In genomic region chr15:80418892-80419537, GRCh38 we compare ENCODE assay signal across 8 cellular contexts. TPM values are rescaled to one million over a fixed set of nuclear protein-coding genes. Genes with fewer than 3 reads are reported as not detected.
DNase-seq lines count a peak whose midpoint lies in the region; ATAC-seq, FAIRE-seq and TF ChIP-seq lines count a peak whose summit lies in the region.

No MANE protein-coding gene starts in this region.

- no peak for TF ChIP-seq RAD21 in HepG2 (CRISPR knock-in tag; IDR thresholded peaks at IDR 0.05)

- in situ Hi-C loops in HepG2 (cut with HindIII; ENCODE audit: extremely low pct_ligation_motif_present, low pct_unique_long_range_greater_than_20kb): no loop called here

- no peak for TF ChIP-seq POLR2A in HepG2 (IDR thresholded peaks at IDR 0.05; ENCODE audit: insufficient read depth in 1 of 2, low read depth in 2 of 2, low read length in 2 of 2)

- no peaks in the 10 kb centered on the region for H3K9me3 ChIP-seq in HepG2 (ENCODE audit: low read length)

- H3K4me1 Mint-ChIP-seq in activated CD4-positive, alpha-beta T cell treated with anti-CD3 and anti-CD28 coated beads, Interleukin-2, amount 10 ng/mL, durations not matched to agents 7 days and 5 days: no peaks in the 10 kb centered on the region
- peaks cover 11% of the 10 kb centered on the region for H3K4me1 Mint-ChIP-seq in MCF 10A (ENCODE audit: insufficient read depth, unreplicated experiment)

- intact Hi-C loops in MCF 10A (cut with micrococcal nuclease): loop anchor here (1.0 kb wide), 2 partner anchors 93 to 357 kb away; no protein-coding TSS in a partner anchor
- intact Hi-C loops in HepG2 (cut with micrococcal nuclease; ENCODE audit: unreplicated experiment): loop anchor here (5.0 kb wide), 1 partner anchor 358 kb away; the partner anchor contains the start of gene CEMIP

- H4K20me1 ChIP-seq in HepG2 (ENCODE audit: insufficient read depth, low read length): no peaks in the 10 kb centered on the region; the same call in 1 of the 2 replicates

- POLR2A ChIA-PET in activated CD4-positive, alpha-beta T cell treated with anti-CD3 and anti-CD28 coated beads, Interleukin-2, amount 10 ng/mL, durations not matched to agents 7 days and 5 days (lab: Charles Lee): no interaction called here
- POLR2A ChIA-PET in MCF 10A (lab: Yijun Ruan, JAX): no interaction called here
- POLR2A ChIA-PET in HepG2 (lab: Yijun Ruan, JAX): no interaction called here

- no peak overlapping the region for H3K4me3 ChIP-seq in HepG2 (replicated peaks in 1 of 3; ENCODE audit: insufficient read depth in 1 of 3, low read depth in 2 of 3, low read length in 3 of 3)

- H3K9me3 Mint-ChIP-seq in activated CD4-positive, alpha-beta T cell treated with anti-CD3 and anti-CD28 coated beads, Interleukin-2, amount 10 ng/mL, durations not matched to agents 7 days and 5 days: no peaks in the 10 kb centered on the region
- no peaks in the 10 kb centered on the region for H3K9me3 Mint-ChIP-seq in MCF 10A (ENCODE audit: unreplicated experiment)

- no peaks in the 10 kb centered on the region for H3K36me3 Mint-ChIP-seq in activated CD4-positive, alpha-beta T cell treated with anti-CD3 and anti-CD28 coated beads, Interleukin-2, amount 10 ng/mL, durations not matched to agents 7 days and 5 days (ENCODE audit: low read depth)
- H3K36me3 Mint-ChIP-seq in MCF 10A (ENCODE audit: insufficient read depth, unreplicated experiment): no peaks in the 10 kb centered on the region

- WGBS in HepG2 (ENCODE audit: low lambda C conversion rate): 8% methylated on average over 8 of the region's 10 CpGs

- CTCF ChIA-PET in activated CD4-positive, alpha-beta T cell treated with anti-CD3 and anti-CD28 coated beads, Interleukin-2, amount 10 ng/mL, durations not matched to agents 7 days and 5 days (lab: Charles Lee): interaction anchor here (0.5 kb wide), 1 partner anchor 360 kb away, joined by 3 read pairs; the partner anchor contains the start of gene CEMIP
- CTCF ChIA-PET in MCF 10A (lab: Yijun Ruan, JAX): interaction anchor here (0.5 to 1.8 kb wide), 13 partner anchors 9 to 361 kb away, joined by 3 to 6 read pairs (median 4); no protein-coding TSS in a partner anchor
- CTCF ChIA-PET in HepG2 (lab: Yijun Ruan, JAX; ENCODE audit: low intra/inter-chr PET ratio, low total read pairs): interaction anchor here (1.0 kb wide), 1 partner anchor 37 kb away, joined by 3 read pairs; no protein-coding TSS in a partner anchor

- H3K4me1 ChIP-seq in HepG2 (ENCODE audit: insufficient read depth, low read length): no peaks in the 10 kb centered on the region

- ATAC-seq in HepG2 (peak; percentile 70), GM19467 (IDR thresholded peaks at IDR 0.05; ENCODE audit: unreplicated experiment) (no peak)

- no peak overlapping the region for H3K27ac Mint-ChIP-seq in activated CD4-positive, alpha-beta T cell treated with anti-CD3 and anti-CD28 coated beads, Interleukin-2, amount 10 ng/mL, durations not matched to agents 7 days and 5 days
- no peak overlapping the region for H3K27ac Mint-ChIP-seq in MCF 10A (ENCODE audit: low read depth, unreplicated experiment)

- FAIRE-seq in HepG2 (lab: Jason Lieb, UNC): peak; percentile 90

- TF ChIP-seq EP300 in HepG2 (IDR thresholded peaks at IDR 0.05; ENCODE audit: low read depth in 2 of 2, low read length in 2 of 2) (no peak), HepG2 (CRISPR knock-in tag; IDR thresholded peaks at IDR 0.05; ENCODE audit: borderline replicate concordance) (no peak)

- no peaks in the 10 kb centered on the region for H3K36me3 ChIP-seq in HepG2 (replicated peaks in 1 of 2; ENCODE audit: control insufficient read depth in 1 of 2, insufficient read depth in 2 of 2, low read length in 2 of 2)

- no peak overlapping the region for H3K4me3 Mint-ChIP-seq in activated CD4-positive, alpha-beta T cell treated with anti-CD3 and anti-CD28 coated beads, Interleukin-2, amount 10 ng/mL, durations not matched to agents 7 days and 5 days
- no peak overlapping the region for H3K4me3 Mint-ChIP-seq in MCF 10A (ENCODE audit: unreplicated experiment)

- peaks cover 23% of the 10 kb centered on the region for H3K27me3 Mint-ChIP-seq in activated CD4-positive, alpha-beta T cell treated with anti-CD3 and anti-CD28 coated beads, Interleukin-2, amount 10 ng/mL, durations not matched to agents 7 days and 5 days
- H3K27me3 Mint-ChIP-seq in MCF 10A (ENCODE audit: insufficient read depth, unreplicated experiment): no peaks in the 10 kb centered on the region

- no peak overlapping the region for H3K4me2 ChIP-seq in HepG2 (ENCODE audit: low read depth, low read length)

- BruUV-seq in MCF 10A (replicated peaks; lab: Mats Ljungman, UMichigan) (no TSS peak), HepG2 (replicated peaks; lab: Mats Ljungman, UMichigan) (no TSS peak)

- TF ChIP-seq CTCF in MCF 10A (IDR thresholded peaks at IDR 0.05; ENCODE audit: unreplicated experiment) (peak; percentile 54), HepG2 (CRISPR knock-in tag; IDR thresholded peaks at IDR 0.05) (peak; percentile 71)

- H3K79me2 ChIP-seq in HepG2 (ENCODE audit: insufficient read depth, low read length): no peaks in the 10 kb centered on the region

- H3K27ac ChIP-seq in HepG2 (ENCODE audit: extremely low read length, insufficient read depth, low read length): no peak overlapping the region

- no peak overlapping the region for H2AFZ ChIP-seq in HepG2 (ENCODE audit: low read length)

- H3K9ac ChIP-seq in HepG2 (ENCODE audit: insufficient read depth, low read depth, low read length): no peak overlapping the region

- H3K27me3 ChIP-seq in HepG2 (ENCODE audit: control insufficient read depth in 1 of 2, insufficient read depth in 2 of 2, low read length in 2 of 2): no peaks in the 10 kb centered on the region; a peak in 1 of 5 replicates

- DNase-seq in activated CD4-positive, alpha-beta T cell treated with anti-CD3 and anti-CD28 coated beads, Interleukin-2, amount 10 ng/mL, durations not matched to agents 7 days and 5 days: peak; percentile 35
- DNase-seq in activated CD4-positive, alpha-beta T cell treated with anti-CD3 and anti-CD28 coated beads for 4 hours: no peak
- DNase-seq in NCI-H1694 treated with DMSO at 0.1 percent for 48 hours (lab: John Stamatoyannopoulos, UW): peak; percentile 3
- peak; percentile 64 for DNase-seq in MCF 10A (ENCODE audit: unreplicated experiment)
- DNase-seq in HepG2 (ENCODE audit: low spot score): peak; percentile 47
- DNase-seq in DMS79 (lab: John Stamatoyannopoulos, UW): no peak
- DNase-seq in activated naive CD4-positive, alpha-beta T cell (lab: John Stamatoyannopoulos, UW): no peak

TF ChIP-seq in HepG2, 621 proteins besides CTCF, POLR2A, EP300 and RAD21:
- TF ChIP-seq ZNF232 (CRISPR knock-in tag; IDR thresholded peaks at IDR 0.05; ENCODE audit: borderline replicate concordance): no peak
- TF ChIP-seq STAG1 (CRISPR knock-in tag; IDR thresholded peaks at IDR 0.05): peak; percentile 41
- no peak for TF ChIP-seq ZNF781 (CRISPR knock-in tag; IDR thresholded peaks at IDR 0.05; ENCODE audit: borderline replicate concordance, not compliant biosample characterization)
- TF ChIP-seq HMG20A (CRISPR knock-in tag; IDR thresholded peaks at IDR 0.05; ENCODE audit: borderline replicate concordance): no peak
- TF ChIP-seq ATF1 (CRISPR knock-in tag; IDR thresholded peaks at IDR 0.05): no peak
- peak; percentile 12 for TF ChIP-seq XRCC5 (optimal IDR thresholded peaks at IDR 0.05; ENCODE audit: low read length)
- TF ChIP-seq ZNF333 (CRISPR knock-in tag; IDR thresholded peaks at IDR 0.05; ENCODE audit: borderline replicate concordance): no peak
- no peak for TF ChIP-seq TRIM24 (CRISPR knock-in tag; IDR thresholded peaks at IDR 0.05)
- peak; percentile 54; the same call in 1 of the 2 replicates for TF ChIP-seq SMC3 (IDR thresholded peaks at IDR 0.05; ENCODE audit: low read length)
- no peak for TF ChIP-seq ONECUT2 (CRISPR knock-in tag; IDR thresholded peaks at IDR 0.05)
- TF ChIP-seq ZNF777 (CRISPR knock-in tag; IDR thresholded peaks at IDR 0.05): 0 out of 2 replicates have a peak, but pooled peaks have one; percentile 25
- no peak for TF ChIP-seq SRSF9 (IDR thresholded peaks at IDR 0.05; ENCODE audit: borderline replicate concordance, insufficient read depth, low read depth, low read length, poor library complexity, severe bottlenecking)
- TF ChIP-seq ZNF382 (CRISPR knock-in tag; IDR thresholded peaks at IDR 0.05; ENCODE audit: borderline replicate concordance): no peak
- no peak for TF ChIP-seq ZNF605 (CRISPR knock-in tag; IDR thresholded peaks at IDR 0.05)
- no peak for TF ChIP-seq MEIS2 (CRISPR knock-in tag; IDR thresholded peaks at IDR 0.05)
- TF ChIP-seq ZBTB7A (CRISPR knock-in tag; IDR thresholded peaks at IDR 0.05): no peak
- TF ChIP-seq CCAR2 (optimal IDR thresholded peaks at IDR 0.05; ENCODE audit: low read depth, low read length): peak; percentile 59

RNA-seq across cellular contexts. Expression of gene ARNT2, which starts 14.8 kb away (rescaled TPM):
- not detected for total RNA-seq in activated CD4-positive, alpha-beta T cell treated with anti-CD3 and anti-CD28 coated beads, Interleukin-2, amount 10 ng/mL, durations not matched to agents 7 days and 5 days
- total RNA-seq in MCF 10A (2022) (1.6 and 2.6 TPM in 2 replicates), HepG2 (2016; rRNA removed; fragmentation: Illumina TruSeq; extraction: Trizol) (0.69 and 1.1 TPM in 2 replicates)
- total RNA-seq in HepG2 (2016; cell fraction: cytosol; rRNA removed; fragmentation: Illumina TruSeq; extraction: Trizol; ENCODE audit: low read depth): 0.91 and 1.6 TPM in 2 replicates
- 1.0 and 1.2 TPM in 2 replicates for total RNA-seq in HepG2 (2016; cell fraction: insoluble cytoplasmic fraction; rRNA removed; fragmentation: Illumina TruSeq; extraction: Trizol)
- total RNA-seq in HepG2 (2016; cell fraction: membrane; rRNA removed; fragmentation: Illumina TruSeq; extraction: Trizol): 0.93 and 1.0 TPM in 2 replicates
- total RNA-seq in HepG2 (2016; cell fraction: nucleus; rRNA removed; fragmentation: Illumina TruSeq; extraction: Trizol): 0.56 and 1.1 TPM in 2 replicates
- 1.3 and 1.7 TPM in 2 replicates for polyA plus RNA-seq in HepG2 (2011; rRNA removed)
- 0.94 and 1.1 TPM in 2 replicates for polyA plus RNA-seq in HepG2 (2011; cell fraction: cytosol; rRNA removed)
- polyA plus RNA-seq in HepG2 (2011; cell fraction: nucleus; rRNA removed): 1.3 and 1.4 TPM in 2 replicates
- polyA plus RNA-seq in HepG2 (2012): 1.2 TPM in 2 replicates
- polyA plus RNA-seq in HepG2 (2016; cell fraction: cytosol; fragmentation: Illumina TruSeq; extraction: Trizol; ENCODE audit: low read depth): 0.83 and 1.2 TPM in 2 replicates
- polyA plus RNA-seq in HepG2 (2016; cell fraction: insoluble cytoplasmic fraction; fragmentation: Illumina TruSeq; extraction: Trizol; ENCODE audit: low read depth): 0.79 and 1.2 TPM in 2 replicates
- 0.91 and 0.98 TPM in 2 replicates for polyA plus RNA-seq in HepG2 (2016; cell fraction: membrane; fragmentation: Illumina TruSeq; extraction: Trizol; ENCODE audit: low read depth)
- 0.83 and 1.7 TPM in 2 replicates for polyA plus RNA-seq in HepG2 (2016; cell fraction: nucleus; fragmentation: Illumina TruSeq; extraction: Trizol; ENCODE audit: insufficient read depth, low read depth)
- 2.0 and 2.2 TPM in 2 replicates for polyA minus RNA-seq in HepG2 (2011; rRNA and poly(A)+ RNA removed; ENCODE audit: low replicate concordance)
- 0.97 and 1.1 TPM in 2 replicates for polyA minus RNA-seq in HepG2 (2011; cell fraction: cytosol; rRNA and poly(A)+ RNA removed)
- 1.3 and 2.6 TPM in 2 replicates for polyA minus RNA-seq in HepG2 (2011; cell fraction: nucleus; rRNA and poly(A)+ RNA removed)

Comparison
In these comparisons a context has a peak if more than half of its experiments do, and no peak if none do; other contexts are left out.
1. DNase-seq: peak in activated CD4-positive, alpha-beta T cell treated with anti-CD3 and anti-CD28 coated beads, Interleukin-2, amount 10 ng/mL, durations not matched to agents 7 days and 5 days (single experiment), NCI-H1694 treated with DMSO at 0.1 percent for 48 hours (single experiment), MCF 10A (single experiment) and HepG2 (single experiment); none in activated CD4-positive, alpha-beta T cell treated with anti-CD3 and anti-CD28 coated beads for 4 hours (0 of 2), DMS79 (single experiment) and activated naive CD4-positive, alpha-beta T cell (0 of 4).